ENCODE assay signal across 8 cellular contexts in genomic region chr3:126983276-126983652, GRCh38. TPM values are rescaled to one million over a fixed set of nuclear protein-coding genes. Genes with fewer than 3 reads are reported as not detected.
DNase-seq lines count a peak whose midpoint lies in the region; ATAC-seq and TF ChIP-seq lines count a peak whose summit lies in the region.

No MANE protein-coding gene starts in this region.

- H3K4me3 ChIP-seq in breast epithelium (peak overlapping the region; percentile 85 to 94 (median 87)), mucosa of rectum (ENCODE audit: low read length in 2 of 2) (peak overlapping the region; percentile 47 to 63)

- intact Hi-C loops in breast epithelium (cut with DNase I; ENCODE audit: low total_unique reads), result loop anchor here (5.0 kb wide), 1 partner anchor 231 kb away; no protein-coding TSS in a partner anchor

- TF ChIP-seq POLR2A in breast epithelium (IDR thresholded peaks at IDR 0.05), result no peak

- H3K4me1 ChIP-seq in ES-I3 (ENCODE audit: insufficient read depth, low read length) (peaks cover 6% of the 10 kb centered on the region; the same call in 1 of the 2 replicates), breast epithelium (peaks cover 3 to 6% of the 10 kb centered on the region in 2 donors), mucosa of rectum (ENCODE audit: control insufficient read depth in 2 of 2, insufficient read depth in 2 of 2, low read length in 2 of 2) (peaks cover 9% of the 10 kb centered on the region in 2 donors)

- peak overlapping the region; percentile 62 for H3K9ac ChIP-seq in ES-I3 (ENCODE audit: low read depth, low read length)
- H3K9ac ChIP-seq in mucosa of rectum (ENCODE audit: low read depth in 1 of 2, low read length in 2 of 2), result peak overlapping the region in 1 of 2 donors; percentile 67

- H3K36me3 ChIP-seq in ES-I3 (ENCODE audit: insufficient read depth, low read length) (no peaks in the 10 kb centered on the region), breast epithelium (no peaks in the 10 kb centered on the region), mucosa of rectum (ENCODE audit: control insufficient read depth in 2 of 2, insufficient read depth in 2 of 2, low read length in 2 of 2) (no peaks in the 10 kb centered on the region)

- H3K27me3 ChIP-seq in breast epithelium (no peaks in the 10 kb centered on the region), mucosa of rectum (ENCODE audit: control insufficient read depth in 2 of 2, insufficient read depth in 2 of 2, low read length in 2 of 2) (peaks cover 0 to 2% of the 10 kb centered on the region in 2 donors)

- H3K27ac ChIP-seq in breast epithelium (peak overlapping the region in 1 of 2 donors; percentile 82), mucosa of rectum (ENCODE audit: low read depth in 2 of 2, low read length in 2 of 2) (no peak overlapping the region)

- H3K9me3 ChIP-seq in ES-I3 (ENCODE audit: control insufficient read depth, insufficient read depth, low read length), result no peaks in the 10 kb centered on the region
- no peaks in the 10 kb centered on the region for H3K9me3 ChIP-seq in breast epithelium
- no peaks in the 10 kb centered on the region for H3K9me3 ChIP-seq in mucosa of rectum (ENCODE audit: control insufficient read depth in 2 of 2, low read length in 2 of 2)

- DNase-seq in breast epithelium (ENCODE audit: low spot score in 2 of 2) (no peak), cortex of kidney (lab: John Stamatoyannopoulos, UW) (no peak), cerebellar nuclear complex (lab: John Stamatoyannopoulos, UW) (no peak)
- DNase-seq in activated CD4-positive, CD25-positive, alpha-beta regulatory T cell (lab: John Stamatoyannopoulos, UW), result no peak

- TF ChIP-seq CTCF in breast epithelium (IDR thresholded peaks at IDR 0.05), result no peak

- ATAC-seq in HG02973 (IDR thresholded peaks at IDR 0.05; ENCODE audit: unreplicated experiment), result peak; percentile 3
- no peak for ATAC-seq in GM21786 (IDR thresholded peaks at IDR 0.05; ENCODE audit: unreplicated experiment)

RNA-seq across cellular contexts. Expression of gene PLXNA1, which starts 0.3 kb away (rescaled TPM):
- total RNA-seq in breast epithelium, result 10 to 100 TPM; 21.3 to 32.2 (median 25.9) TPM
